ENCODE assay signal across 18 cellular contexts in the genomic region with DNA sequence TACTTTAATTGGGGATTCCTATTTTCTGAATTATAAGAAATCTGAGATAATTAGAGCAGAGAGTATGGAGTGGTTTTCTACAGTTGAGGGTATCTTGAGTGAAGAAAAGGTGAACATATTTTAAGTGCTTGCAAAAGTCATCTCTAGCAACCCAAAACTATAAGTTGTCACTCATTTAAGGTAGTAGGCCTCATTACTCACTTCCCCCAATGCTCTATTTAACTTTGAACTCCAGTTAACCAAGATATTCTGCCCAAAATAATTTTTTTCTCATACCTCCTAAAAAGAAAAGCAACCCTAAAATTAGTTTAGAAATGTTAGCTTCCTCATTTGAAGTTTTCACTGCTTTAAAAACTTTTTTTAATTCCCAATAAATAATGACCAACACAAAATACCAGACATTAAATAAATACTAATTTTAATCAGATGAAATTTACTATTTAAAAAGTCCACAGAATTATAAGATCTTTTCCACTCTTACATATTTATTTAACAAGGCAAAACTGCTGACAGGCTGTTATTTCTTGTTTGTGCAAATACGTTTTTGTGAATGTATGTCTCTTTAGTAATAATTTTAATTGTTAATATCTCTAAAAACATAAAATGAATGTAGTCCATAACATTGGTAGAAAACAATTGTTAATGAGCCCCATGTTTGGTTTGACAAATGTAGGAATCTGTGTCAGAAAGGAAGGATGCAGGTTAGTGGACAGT. TPM values are rescaled to one million over a fixed set of nuclear protein-coding genes. Genes with fewer than 3 reads are reported as not detected.
DNase-seq lines count a peak whose midpoint lies in the region; ATAC-seq, FAIRE-seq and TF ChIP-seq lines count a peak whose summit lies in the region.
"Had no signal": no experiment of that assay in that cellular context is flagged by ENCODE, and none has a peak within 500 bp of the region (broad histone marks: within the 10 kb centered on the region; RNA-seq: fewer than 3 reads in every experiment).

No MANE protein-coding gene starts in this region.

- ATAC-seq in stimulated activated effector memory CD8-positive, alpha-beta T cell treated with anti-CD3 and anti-CD28 coated beads, Interleukin-12 subunit alpha, Interleukin-12 subunit beta, amount 100 ng/mL, for 72 hours: no peak
- ATAC-seq: HCT116 had no signal

- peaks cover 61% of the 10 kb centered on the region for H3K36me3 Mint-ChIP-seq in stimulated activated effector memory CD8-positive, alpha-beta T cell treated with anti-CD3 and anti-CD28 coated beads, Interleukin-12 subunit alpha, Interleukin-12 subunit beta, amount 100 ng/mL, for 72 hours
- peaks cover 35% of the 10 kb centered on the region for H3K36me3 Mint-ChIP-seq in activated CD4-positive, alpha-beta memory T cell treated with anti-CD3 and anti-CD28 coated beads for 36 hours

- no peak overlapping the region for H3K4me3 ChIP-seq in Karpas-422 (ENCODE audit: low read length)

- no peak overlapping the region for H2AFZ ChIP-seq in Karpas-422 (ENCODE audit: low read length)

- no peak overlapping the region for H3K27ac Mint-ChIP-seq in stimulated activated effector memory CD8-positive, alpha-beta T cell treated with anti-CD3 and anti-CD28 coated beads, Interleukin-12 subunit alpha, Interleukin-12 subunit beta, amount 100 ng/mL, for 72 hours
- H3K27ac Mint-ChIP-seq in activated CD4-positive, alpha-beta memory T cell treated with anti-CD3 and anti-CD28 coated beads for 36 hours: no peak overlapping the region
- H3K27ac Mint-ChIP-seq: CD8-positive, alpha-beta memory T cell had no signal

- H3K9ac ChIP-seq in Karpas-422 (ENCODE audit: low read length): no peak overlapping the region

- H3K4me1 Mint-ChIP-seq in stimulated activated effector memory CD8-positive, alpha-beta T cell treated with anti-CD3 and anti-CD28 coated beads, Interleukin-12 subunit alpha, Interleukin-12 subunit beta, amount 100 ng/mL, for 72 hours: no peaks in the 10 kb centered on the region
- H3K4me1 Mint-ChIP-seq in activated CD4-positive, alpha-beta memory T cell treated with anti-CD3 and anti-CD28 coated beads for 36 hours (ENCODE audit: low read depth): no peaks in the 10 kb centered on the region

- peaks cover 8% of the 10 kb centered on the region for H3K4me1 ChIP-seq in Karpas-422 (ENCODE audit: low read length)

- DNase-seq in GM10266 (ENCODE audit: extremely low spot score) (peak; percentile 6), Karpas-422 (no peak), NOMO-1 treated with dmso at 0.1 percent for 144 hours (lab: John Stamatoyannopoulos, UW; ENCODE audit: unreplicated experiment) (peak; percentile 53), frontal cortex (ENCODE audit: low spot score in 2 of 2) (no peak), NCI-H82 treated with DMSO at 0.1 percent for 48 hours (lab: John Stamatoyannopoulos, UW; ENCODE audit: unreplicated experiment) (no peak)
- DNase-seq in stimulated activated effector memory CD8-positive, alpha-beta T cell treated with anti-CD3 and anti-CD28 coated beads, Interleukin-12 subunit alpha, Interleukin-12 subunit beta, amount 100 ng/mL, for 72 hours (ENCODE audit: low spot score in 2 of 2): no peak
- no peak for DNase-seq in activated CD4-positive, alpha-beta memory T cell treated with anti-CD3 and anti-CD28 coated beads for 36 hours
- DNase-seq: C1 segment of cervical spinal cord; CD8-positive, alpha-beta memory T cell; DMS53; EL; GOT3; NCI-H1417 treated with DMSO at 0.1 percent for 48 hours; NCI-H1930; NCI-H345; NCI-H524 treated with DMSO at 0.1 percent for 48 hours; SHP77 treated with DMSO at 0.1 percent for 48 hours had no signal

- H3K27ac ChIP-seq in Karpas-422 (ENCODE audit: low read length): 0 out of 2 replicates have a peak overlapping the region, but pooled peaks have one; percentile 6

- CTCF ChIA-PET in activated CD4-positive, alpha-beta memory T cell treated with anti-CD3 and anti-CD28 coated beads for 36 hours (lab: Charles Lee): interaction anchor here (3.2 kb wide), 1 partner anchor 8 kb away, joined by 16 read pairs; no protein-coding TSS in a partner anchor

- FAIRE-seq in frontal cortex (lab: Jason Lieb, UNC): peak; percentile 36

- peaks cover 52% of the 10 kb centered on the region for H3K36me3 ChIP-seq in Karpas-422 (ENCODE audit: insufficient read depth, low read length)

- TF ChIP-seq CTCF in GM10266 (IDR thresholded peaks at IDR 0.05; ENCODE audit: control insufficient read depth, insufficient read depth, low read depth, missing control alignments): no peak

- peaks cover 89% of the 10 kb centered on the region for H3K79me2 ChIP-seq in Karpas-422 (ENCODE audit: low read length)

- no peak overlapping the region for H3K4me2 ChIP-seq in Karpas-422 (ENCODE audit: low read depth, low read length, poor library complexity, severe bottlenecking)

- H3K9me3 ChIP-seq in Karpas-422 (ENCODE audit: low read length): no peaks in the 10 kb centered on the region

- H3K9me3 Mint-ChIP-seq in stimulated activated effector memory CD8-positive, alpha-beta T cell treated with anti-CD3 and anti-CD28 coated beads, Interleukin-12 subunit alpha, Interleukin-12 subunit beta, amount 100 ng/mL, for 72 hours: no peaks in the 10 kb centered on the region
- H3K9me3 Mint-ChIP-seq in activated CD4-positive, alpha-beta memory T cell treated with anti-CD3 and anti-CD28 coated beads for 36 hours: no peaks in the 10 kb centered on the region
- H3K9me3 Mint-ChIP-seq: CD8-positive, alpha-beta memory T cell had no signal

- no peaks in the 10 kb centered on the region for H4K20me1 ChIP-seq in Karpas-422 (ENCODE audit: insufficient read depth, low read depth, low read length)

- H3K4me3 Mint-ChIP-seq in stimulated activated effector memory CD8-positive, alpha-beta T cell treated with anti-CD3 and anti-CD28 coated beads, Interleukin-12 subunit alpha, Interleukin-12 subunit beta, amount 100 ng/mL, for 72 hours: no peak overlapping the region
- H3K4me3 Mint-ChIP-seq in activated CD4-positive, alpha-beta memory T cell treated with anti-CD3 and anti-CD28 coated beads for 36 hours: no peak overlapping the region
- H3K4me3 Mint-ChIP-seq: CD8-positive, alpha-beta memory T cell had no signal

- no peaks in the 10 kb centered on the region for H3K27me3 Mint-ChIP-seq in activated CD4-positive, alpha-beta memory T cell treated with anti-CD3 and anti-CD28 coated beads for 36 hours
- H3K27me3 Mint-ChIP-seq: CD8-positive, alpha-beta memory T cell had no signal

- H3K27me3 ChIP-seq in Karpas-422 (ENCODE audit: low read length): no peaks in the 10 kb centered on the region

- intact Hi-C loops in activated CD4-positive, alpha-beta memory T cell treated with anti-CD3 and anti-CD28 coated beads for 36 hours (cut with micrococcal nuclease): no loop called here

- no peaks in the 10 kb centered on the region for H3K9me2 ChIP-seq in Karpas-422 (replicated peaks; ENCODE audit: insufficient read depth, low read length)

- POLR2A ChIA-PET in activated CD4-positive, alpha-beta memory T cell treated with anti-CD3 and anti-CD28 coated beads for 36 hours (lab: Charles Lee): no interaction called here

RNA-seq across cellular contexts. Expression of gene VRK1, which starts 47.8 kb away (rescaled TPM):
- 110 and 166 TPM in 2 replicates for total RNA-seq in Karpas-422 (2014; rRNA removed; shearing (Covaris generic); ENCODE audit: low replicate concordance)
- 85.6 TPM for total RNA-seq in frontal cortex
- total RNA-seq in activated CD4-positive, alpha-beta memory T cell treated with anti-CD3 and anti-CD28 coated beads for 36 hours: 10 to 100 TPM; 76.9 to 77.4 TPM

Comparison
In these comparisons a context has a peak if more than half of its experiments do, and no peak if none do; other contexts are left out.
1. DNase-seq: peak in GM10266 (single experiment) and NOMO-1 treated with dmso at 0.1 percent for 144 hours (single experiment); none in Karpas-422 (single experiment), frontal cortex (0 of 2), stimulated activated effector memory CD8-positive, alpha-beta T cell treated with anti-CD3 and anti-CD28 coated beads, Interleukin-12 subunit alpha, Interleukin-12 subunit beta, amount 100 ng/mL, for 72 hours (0 of 2), NCI-H82 treated with DMSO at 0.1 percent for 48 hours (single experiment) and activated CD4-positive, alpha-beta memory T cell treated with anti-CD3 and anti-CD28 coated beads for 36 hours (single experiment).